In the genomic region with DNA sequence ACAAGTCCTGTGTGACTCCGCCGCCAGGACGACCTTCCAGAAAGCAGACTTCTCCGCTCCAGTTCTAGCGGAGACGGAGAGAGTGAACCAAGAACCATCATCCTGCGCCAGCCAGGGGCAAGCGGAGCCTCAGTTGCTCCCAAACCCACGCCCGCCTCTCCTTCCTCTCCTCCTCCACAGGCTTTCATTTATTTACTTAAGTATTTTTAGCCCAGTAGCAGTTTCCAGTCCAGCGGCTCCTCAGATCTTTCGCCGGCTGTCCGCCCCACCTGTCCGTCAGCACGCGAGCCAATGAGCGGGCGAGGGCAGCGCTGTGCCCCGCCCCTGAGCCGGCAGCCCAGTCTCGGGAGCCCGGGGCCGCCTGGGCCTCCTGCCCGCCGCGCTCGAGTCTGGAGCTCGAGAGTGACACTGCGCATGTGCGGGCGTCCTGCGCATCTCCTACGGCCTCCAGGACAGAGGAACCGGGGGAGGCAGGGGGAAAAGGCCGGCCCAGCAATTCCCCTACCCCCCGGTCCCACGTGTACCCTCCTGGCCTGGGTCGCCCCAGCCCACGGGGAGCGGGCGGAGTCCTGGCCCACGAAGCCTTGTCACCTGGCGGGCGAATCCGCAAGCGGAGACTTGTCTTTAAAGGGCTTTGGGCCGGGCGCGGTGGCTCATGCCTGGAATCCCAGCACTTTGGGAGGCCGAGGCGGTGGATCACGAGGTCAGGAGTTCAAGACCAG, we compare ENCODE assay signal across 8 cellular contexts. TPM values are rescaled to one million over a fixed set of nuclear protein-coding genes. Genes with fewer than 3 reads are reported as not detected.
DNase-seq lines count a peak whose midpoint lies in the region; ATAC-seq and TF ChIP-seq lines count a peak whose summit lies in the region.

A gene (plus strand): TSS at position 425 of the 722 bp plus-strand sequence.

- TF ChIP-seq CTCF in GM12865 (IDR thresholded peaks at IDR 0.05; ENCODE audit: insufficient read depth, low read depth, low read length, missing control alignments) (no peak), SU-DHL-6 (IDR thresholded peaks at IDR 0.05; ENCODE audit: insufficient read depth, low read length, poor library complexity, severe bottlenecking) (no peak), type B pancreatic cell (conservative IDR thresholded peaks at IDR 0.05) (peak; percentile 47)

- no peaks in the 10 kb centered on the region for H3K9me3 ChIP-seq in SU-DHL-6 (ENCODE audit: insufficient read depth, low read length)

- H3K27me3 ChIP-seq in SU-DHL-6 (ENCODE audit: low read length), result no peaks in the 10 kb centered on the region

- H3K36me3 ChIP-seq in SU-DHL-6 (ENCODE audit: low read length), result no peaks in the 10 kb centered on the region

- intact Hi-C loops in cardiac septum (cut with DNase I), result loop anchor here (2.0 kb wide), 2 partner anchors 17 to 29 kb away; a partner anchor contains a TSS

- H3K4me2 ChIP-seq in SU-DHL-6 (ENCODE audit: low read depth, low read length, poor library complexity, severe bottlenecking), result peak within 1 kb of the TSS; percentile 72

- ATAC-seq in HG02759 (IDR thresholded peaks at IDR 0.05; ENCODE audit: unreplicated experiment), result peak; percentile 98
- peak; percentile 99 for ATAC-seq in activated naive CD8-positive, alpha-beta T cell treated with anti-CD3 and anti-CD28 coated beads, Interleukin-2, amount 50 U/mL, for 24 hours

- H3K4me3 Mint-ChIP-seq in activated naive CD8-positive, alpha-beta T cell treated with anti-CD3 and anti-CD28 coated beads, Interleukin-2, amount 50 U/mL, for 24 hours, result peak within 1 kb of the TSS; percentile 89
- H3K4me3 Mint-ChIP-seq in type B pancreatic cell, result peak within 1 kb of the TSS; percentile 93

- H3F3A ChIP-seq in SU-DHL-6 (ENCODE audit: insufficient read depth), result peaks cover 12% of the 10 kb centered on the region; the same call in 1 of the 2 replicates

- H3K27me3 Mint-ChIP-seq in activated naive CD8-positive, alpha-beta T cell treated with anti-CD3 and anti-CD28 coated beads, Interleukin-2, amount 50 U/mL, for 24 hours, result no peaks in the 10 kb centered on the region
- H3K27me3 Mint-ChIP-seq in type B pancreatic cell, result no peaks in the 10 kb centered on the region

- DNase-seq in GM12865 (ENCODE audit: low read depth), result peak; percentile 97
- peak; percentile 95 to 100 (median 98) for DNase-seq in NCI-H1417 (lab: John Stamatoyannopoulos, UW)
- peak; percentile 93 for DNase-seq in activated naive CD8-positive, alpha-beta T cell treated with anti-CD3 and anti-CD28 coated beads, Interleukin-2, amount 50 U/mL, for 24 hours
- peak; percentile 99 for DNase-seq in cardiac septum (ENCODE audit: low spot score)
- DNase-seq in pons (ENCODE audit: low spot score), result peak; percentile 96
- peak; percentile 98 for DNase-seq in type B pancreatic cell (ENCODE audit: extremely low spot score, unreplicated experiment)

- H3K36me3 Mint-ChIP-seq in activated naive CD8-positive, alpha-beta T cell treated with anti-CD3 and anti-CD28 coated beads, Interleukin-2, amount 50 U/mL, for 24 hours (ENCODE audit: low read depth), result peaks cover 4% of the 10 kb centered on the region
- H3K36me3 Mint-ChIP-seq in type B pancreatic cell, result peaks cover 14% of the 10 kb centered on the region

- no peaks in the 10 kb centered on the region for H3K9me3 Mint-ChIP-seq in activated naive CD8-positive, alpha-beta T cell treated with anti-CD3 and anti-CD28 coated beads, Interleukin-2, amount 50 U/mL, for 24 hours
- H3K9me3 Mint-ChIP-seq in type B pancreatic cell, result no peaks in the 10 kb centered on the region

- H4K20me1 ChIP-seq in SU-DHL-6 (ENCODE audit: low read depth, low read length), result no peaks in the 10 kb centered on the region

- no peaks in the 10 kb centered on the region for H3K79me2 ChIP-seq in SU-DHL-6 (ENCODE audit: insufficient read depth, low read length)

- no peaks in the 10 kb centered on the region for H3K9me2 ChIP-seq in SU-DHL-6 (replicated peaks; ENCODE audit: insufficient read depth, low read length)

- H3K4me1 Mint-ChIP-seq in activated naive CD8-positive, alpha-beta T cell treated with anti-CD3 and anti-CD28 coated beads, Interleukin-2, amount 50 U/mL, for 24 hours, result peaks cover 20% of the 10 kb centered on the region
- peaks cover 14% of the 10 kb centered on the region for H3K4me1 Mint-ChIP-seq in type B pancreatic cell (ENCODE audit: unreplicated experiment)

- H3K4me3 ChIP-seq in GM12865 (ENCODE audit: low read depth, low read length), result peak within 1 kb of the TSS; percentile 67
- peak within 1 kb of the TSS; percentile 70 for H3K4me3 ChIP-seq in SU-DHL-6 (ENCODE audit: insufficient read depth, low read length, poor library complexity, severe bottlenecking)

- peak within 1 kb of the TSS; percentile 96 for H2AFZ ChIP-seq in SU-DHL-6 (ENCODE audit: low read depth, low read length, severe bottlenecking)

- H3K27ac Mint-ChIP-seq in activated naive CD8-positive, alpha-beta T cell treated with anti-CD3 and anti-CD28 coated beads, Interleukin-2, amount 50 U/mL, for 24 hours, result peak within 1 kb of the TSS; percentile 62
- peak within 1 kb of the TSS; percentile 77 for H3K27ac Mint-ChIP-seq in type B pancreatic cell

- H3K27ac ChIP-seq in SU-DHL-6 (ENCODE audit: low read depth, low read length), result no peak within 1 kb of the TSS

- H3K9ac ChIP-seq in SU-DHL-6 (ENCODE audit: low read length), result peak within 1 kb of the TSS; percentile 51

RNA-seq across cellular contexts. Expression of the gene that starts here (rescaled TPM):
- total RNA-seq in cardiac septum (0.46 TPM), type B pancreatic cell (ENCODE audit: low replicate concordance) (0.55 and 0.80 TPM in 2 replicates)

Comparison
In these comparisons a context has a peak if more than half of its experiments do, and no peak if none do; other contexts are left out.
1. Peak in DNase-seq in cardiac septum; RNA of the gene not detected or under 1 TPM.
2. Peak in DNase-seq in type B pancreatic cell; RNA of the gene not detected or under 1 TPM.